ENCODE assay signal across 1 cellular context in the genomic region with DNA sequence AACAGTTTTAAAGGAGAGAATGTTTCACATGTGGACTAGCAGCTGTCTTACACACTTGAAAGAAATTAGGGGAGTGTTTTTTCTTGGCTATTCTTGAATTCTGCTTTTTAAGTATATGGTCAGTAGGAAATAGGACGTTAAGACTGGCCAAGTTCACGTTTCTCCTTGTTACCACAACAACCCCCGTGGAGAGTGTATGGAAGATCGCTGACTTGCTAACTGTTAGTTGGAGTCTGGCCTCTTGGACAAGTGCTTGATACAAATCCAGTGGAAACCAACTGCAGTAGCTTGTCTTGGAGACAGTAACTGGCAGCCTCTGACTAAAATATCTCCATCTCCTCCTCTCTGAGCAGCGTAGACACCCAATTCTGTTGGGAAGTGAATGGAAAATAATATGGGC.
A peak's percentile ranks its signal among the peaks of the same experiment; 100 is the strongest.
TF ChIP-seq lines count a peak whose summit lies in the region.

No MANE protein-coding gene starts in this region.

TF ChIP-seq in K562, 482 proteins besides CTCF, POLR2A, EP300 and RAD21 (continued from another document):
- TF ChIP-seq, protein P1, sequence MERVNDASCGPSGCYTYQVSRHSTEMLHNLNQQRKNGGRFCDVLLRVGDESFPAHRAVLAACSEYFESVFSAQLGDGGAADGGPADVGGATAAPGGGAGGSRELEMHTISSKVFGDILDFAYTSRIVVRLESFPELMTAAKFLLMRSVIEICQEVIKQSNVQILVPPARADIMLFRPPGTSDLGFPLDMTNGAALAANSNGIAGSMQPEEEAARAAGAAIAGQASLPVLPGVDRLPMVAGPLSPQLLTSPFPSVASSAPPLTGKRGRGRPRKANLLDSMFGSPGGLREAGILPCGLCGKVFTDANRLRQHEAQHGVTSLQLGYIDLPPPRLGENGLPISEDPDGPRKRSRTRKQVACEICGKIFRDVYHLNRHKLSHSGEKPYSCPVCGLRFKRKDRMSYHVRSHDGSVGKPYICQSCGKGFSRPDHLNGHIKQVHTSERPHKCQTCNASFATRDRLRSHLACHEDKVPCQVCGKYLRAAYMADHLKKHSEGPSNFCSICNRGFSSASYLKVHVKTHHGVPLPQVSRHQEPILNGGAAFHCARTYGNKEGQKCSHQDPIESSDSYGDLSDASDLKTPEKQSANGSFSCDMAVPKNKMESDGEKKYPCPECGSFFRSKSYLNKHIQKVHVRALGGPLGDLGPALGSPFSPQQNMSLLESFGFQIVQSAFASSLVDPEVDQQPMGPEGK (CRISPR knock-in tag; IDR thresholded peaks at IDR 0.05; ENCODE audit: borderline replicate concordance): no peak
- TF ChIP-seq, protein P2, sequence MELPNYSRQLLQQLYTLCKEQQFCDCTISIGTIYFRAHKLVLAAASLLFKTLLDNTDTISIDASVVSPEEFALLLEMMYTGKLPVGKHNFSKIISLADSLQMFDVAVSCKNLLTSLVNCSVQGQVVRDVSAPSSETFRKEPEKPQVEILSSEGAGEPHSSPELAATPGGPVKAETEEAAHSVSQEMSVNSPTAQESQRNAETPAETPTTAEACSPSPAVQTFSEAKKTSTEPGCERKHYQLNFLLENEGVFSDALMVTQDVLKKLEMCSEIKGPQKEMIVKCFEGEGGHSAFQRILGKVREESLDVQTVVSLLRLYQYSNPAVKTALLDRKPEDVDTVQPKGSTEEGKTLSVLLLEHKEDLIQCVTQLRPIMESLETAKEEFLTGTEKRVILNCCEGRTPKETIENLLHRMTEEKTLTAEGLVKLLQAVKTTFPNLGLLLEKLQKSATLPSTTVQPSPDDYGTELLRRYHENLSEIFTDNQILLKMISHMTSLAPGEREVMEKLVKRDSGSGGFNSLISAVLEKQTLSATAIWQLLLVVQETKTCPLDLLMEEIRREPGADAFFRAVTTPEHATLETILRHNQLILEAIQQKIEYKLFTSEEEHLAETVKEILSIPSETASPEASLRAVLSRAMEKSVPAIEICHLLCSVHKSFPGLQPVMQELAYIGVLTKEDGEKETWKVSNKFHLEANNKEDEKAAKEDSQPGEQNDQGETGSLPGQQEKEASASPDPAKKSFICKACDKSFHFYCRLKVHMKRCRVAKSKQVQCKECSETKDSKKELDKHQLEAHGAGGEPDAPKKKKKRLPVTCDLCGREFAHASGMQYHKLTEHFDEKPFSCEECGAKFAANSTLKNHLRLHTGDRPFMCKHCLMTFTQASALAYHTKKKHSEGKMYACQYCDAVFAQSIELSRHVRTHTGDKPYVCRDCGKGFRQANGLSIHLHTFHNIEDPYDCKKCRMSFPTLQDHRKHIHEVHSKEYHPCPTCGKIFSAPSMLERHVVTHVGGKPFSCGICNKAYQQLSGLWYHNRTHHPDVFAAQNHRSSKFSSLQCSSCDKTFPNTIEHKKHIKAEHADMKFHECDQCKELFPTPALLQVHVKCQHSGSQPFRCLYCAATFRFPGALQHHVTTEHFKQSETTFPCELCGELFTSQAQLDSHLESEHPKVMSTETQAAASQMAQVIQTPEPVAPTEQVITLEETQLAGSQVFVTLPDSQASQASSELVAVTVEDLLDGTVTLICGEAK (IDR thresholded peaks at IDR 0.05): no peak
- TF ChIP-seq, protein P2 (CRISPR knock-in tag; IDR thresholded peaks at IDR 0.05): no peak
- TF ChIP-seq ZNF79 (CRISPR knock-in tag; IDR thresholded peaks at IDR 0.05; ENCODE audit: low read depth) (no peak), HOXB6 (CRISPR knock-in tag; IDR thresholded peaks at IDR 0.05; ENCODE audit: borderline replicate concordance) (no peak), ZNF586 (CRISPR knock-in tag; conservative IDR thresholded peaks at IDR 0.05) (no peak), ZFP1 (CRISPR knock-in tag; IDR thresholded peaks at IDR 0.05) (no peak), CBX5 (IDR thresholded peaks at IDR 0.05; ENCODE audit: borderline replicate concordance, low read depth) (no peak)
- TF ChIP-seq, protein P3, sequence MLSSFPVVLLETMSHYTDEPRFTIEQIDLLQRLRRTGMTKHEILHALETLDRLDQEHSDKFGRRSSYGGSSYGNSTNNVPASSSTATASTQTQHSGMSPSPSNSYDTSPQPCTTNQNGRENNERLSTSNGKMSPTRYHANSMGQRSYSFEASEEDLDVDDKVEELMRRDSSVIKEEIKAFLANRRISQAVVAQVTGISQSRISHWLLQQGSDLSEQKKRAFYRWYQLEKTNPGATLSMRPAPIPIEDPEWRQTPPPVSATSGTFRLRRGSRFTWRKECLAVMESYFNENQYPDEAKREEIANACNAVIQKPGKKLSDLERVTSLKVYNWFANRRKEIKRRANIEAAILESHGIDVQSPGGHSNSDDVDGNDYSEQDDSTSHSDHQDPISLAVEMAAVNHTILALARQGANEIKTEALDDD (IDR thresholded peaks at IDR 0.05): peak; percentile 43; the same call in 1 of the 2 replicates
